8 cellular contexts compared by ENCODE assay signal in the genomic region with DNA sequence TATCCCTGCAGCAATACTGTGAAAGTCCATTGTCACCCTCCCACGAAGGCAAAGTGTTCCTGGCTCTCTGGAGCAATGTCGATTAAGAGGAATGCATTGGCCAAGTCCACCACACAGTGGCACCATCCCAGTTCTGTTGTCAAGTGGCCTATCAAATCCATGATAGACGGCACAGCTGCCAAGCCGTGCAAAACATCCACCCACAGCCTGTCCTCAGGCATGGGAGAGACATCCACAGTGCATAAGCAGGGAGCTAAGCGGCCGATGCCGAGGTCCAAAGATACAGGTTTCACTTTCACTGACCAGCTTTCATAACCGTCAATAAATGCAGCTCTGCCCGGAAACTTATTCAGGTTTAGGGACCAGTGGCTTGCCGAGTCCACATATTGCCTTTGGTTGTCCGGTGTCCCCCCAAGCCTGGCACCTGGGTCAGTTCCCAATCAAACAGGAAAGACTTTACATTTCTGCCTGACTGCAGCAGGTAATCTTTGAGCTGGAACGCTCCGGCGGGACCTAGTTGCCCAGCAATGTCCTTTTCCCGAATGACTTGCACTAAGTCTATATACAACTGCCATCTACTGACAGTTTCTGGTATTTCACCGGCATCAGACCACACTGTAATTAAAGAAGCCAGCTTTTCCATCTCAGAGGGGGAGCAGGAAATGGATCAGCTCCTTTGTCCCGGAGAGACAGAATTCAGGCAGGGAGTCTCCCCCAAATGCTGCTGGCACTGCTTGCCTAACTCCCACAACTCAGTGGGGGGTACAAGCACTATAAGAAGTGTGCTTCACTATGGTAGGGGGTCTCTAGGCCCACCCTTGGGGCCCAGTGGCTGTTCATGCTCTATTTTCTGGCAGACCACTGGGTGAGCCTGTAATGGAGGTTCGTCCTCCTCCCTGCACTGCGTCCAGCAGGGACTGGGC. TPM values are rescaled to one million over a fixed set of nuclear protein-coding genes. Genes with fewer than 3 reads are reported as not detected.
DNase-seq lines count a peak whose midpoint lies in the region; ATAC-seq and TF ChIP-seq lines count a peak whose summit lies in the region.

No MANE protein-coding gene starts in this region.

- no peaks in the 10 kb centered on the region for H3K27me3 Mint-ChIP-seq in CD8-positive, alpha-beta T cell (ENCODE audit: low read depth)
- H3K27me3 Mint-ChIP-seq in naive B cell, result no peaks in the 10 kb centered on the region

- CTCF ChIA-PET in CD8-positive, alpha-beta T cell (lab: Charles Lee), result interaction anchor here (0.5 to 3.0 kb wide), 53 partner anchors 9 to 1197 kb away, joined by 3 to 22 read pairs (median 4); a partner anchor contains a TSS

- no peaks in the 10 kb centered on the region for H3K9me3 ChIP-seq in CD8-positive, alpha-beta T cell (ENCODE audit: low read length)
- H3K9me3 ChIP-seq in subcutaneous abdominal adipose tissue (ENCODE audit: control insufficient read depth in 5 of 5, low read length in 5 of 5), result no peaks in the 10 kb centered on the region

- peak overlapping the region; percentile 50 to 90 (median 73) for H3K9ac ChIP-seq in subcutaneous abdominal adipose tissue (ENCODE audit: low read length in 5 of 5)

- no peak overlapping the region for H3K27ac ChIP-seq in CD8-positive, alpha-beta T cell (ENCODE audit: low read depth, low read length)
- peak overlapping the region; percentile 87 for H3K27ac ChIP-seq in subcutaneous abdominal adipose tissue (ENCODE audit: low read depth, low read length)

- peaks cover 12% of the 10 kb centered on the region for H3K36me3 Mint-ChIP-seq in CD8-positive, alpha-beta T cell
- no peaks in the 10 kb centered on the region for H3K36me3 Mint-ChIP-seq in naive B cell

- no peaks in the 10 kb centered on the region for H3K27me3 ChIP-seq in CD8-positive, alpha-beta T cell (ENCODE audit: insufficient read depth, low read length)
- no peaks in the 10 kb centered on the region for H3K27me3 ChIP-seq in subcutaneous abdominal adipose tissue (ENCODE audit: control insufficient read depth in 5 of 5, insufficient read depth in 4 of 5, low read length in 5 of 5)

- H3K4me3 Mint-ChIP-seq in CD8-positive, alpha-beta T cell, result peak overlapping the region; percentile 90
- H3K4me3 Mint-ChIP-seq in naive B cell, result peak overlapping the region; percentile 79 to 97 (median 91)

- intact Hi-C loops in CD8-positive, alpha-beta T cell (cut with DNase I, micrococcal nuclease), result loop anchor here (1.0 to 10.0 kb wide), 5 partner anchors 104 to 1193 kb away; a partner anchor contains a TSS

- H3K4me1 ChIP-seq in CD8-positive, alpha-beta T cell (ENCODE audit: insufficient read depth, low read length), result peaks cover 17% of the 10 kb centered on the region
- H3K4me1 ChIP-seq in subcutaneous abdominal adipose tissue (ENCODE audit: control insufficient read depth in 5 of 5, insufficient read depth in 5 of 5, low read length in 5 of 5), result peaks cover 2 to 25% (median 22%) of the 10 kb centered on the region in 5 donors

- peak overlapping the region; percentile 39 for H3K4me3 ChIP-seq in CD8-positive, alpha-beta T cell (ENCODE audit: low read depth, low read length)
- peak overlapping the region; percentile 79 to 95 (median 89) for H3K4me3 ChIP-seq in subcutaneous abdominal adipose tissue (ENCODE audit: low read depth in 1 of 5, low read length in 5 of 5)

- H3K27ac Mint-ChIP-seq in CD8-positive, alpha-beta T cell, result peak overlapping the region; percentile 52
- H3K27ac Mint-ChIP-seq in naive B cell, result peak overlapping the region; percentile 15 to 90 (median 66)

- H3K36me3 ChIP-seq in CD8-positive, alpha-beta T cell (ENCODE audit: insufficient read depth, low read length), result no peaks in the 10 kb centered on the region
- peaks cover 0 to 11% (median 7%) of the 10 kb centered on the region in 5 donors for H3K36me3 ChIP-seq in subcutaneous abdominal adipose tissue (ENCODE audit: control insufficient read depth in 5 of 5, insufficient read depth in 5 of 5, low read length in 5 of 5)

- TF ChIP-seq CTCF in CD8-positive, alpha-beta T cell (IDR thresholded peaks at IDR 0.05), result peak; percentile 83
- peak; percentile 59 for TF ChIP-seq CTCF in LNCAP (IDR thresholded peaks at IDR 0.05)

- peaks cover 33% of the 10 kb centered on the region for H3K4me1 Mint-ChIP-seq in CD8-positive, alpha-beta T cell (ENCODE audit: low read depth)
- peaks cover 23 to 41% (median 32%) of the 10 kb centered on the region in 3 donors for H3K4me1 Mint-ChIP-seq in naive B cell

- DNase-seq in CD8-positive, alpha-beta T cell, result peak in 6 of 7 experiments; percentile 32 to 72 (median 56)
- DNase-seq in RKO (ENCODE audit: low spot score) (peak; percentile 92), fibroblast of peridontal ligament (ENCODE audit: extremely low read depth) (peak; percentile 94), naive B cell (peak; percentile 58)
- peak; percentile 15 for DNase-seq in activated T-helper 9 cell treated with anti-CD3 and anti-CD28 coated beads, Interleukin-2, amount 50 U/mL, for 16 hours (ENCODE audit: low read depth)

- POLR2A ChIA-PET in CD8-positive, alpha-beta T cell (lab: Charles Lee), result interaction anchor here (0.9 to 1.6 kb wide), 4 partner anchors 20 to 251 kb away, joined by 3 to 9 read pairs (median 4); a partner anchor contains a TSS

- ATAC-seq in CD8-positive, alpha-beta T cell, result peak; percentile 91
- ATAC-seq in GM21390 (IDR thresholded peaks at IDR 0.05; ENCODE audit: unreplicated experiment) (peak; percentile 83), naive B cell (ENCODE audit: low read depth in 2 of 2) (peak; percentile 78 to 83)

- no peaks in the 10 kb centered on the region for H3K9me3 Mint-ChIP-seq in CD8-positive, alpha-beta T cell
- no peaks in the 10 kb centered on the region for H3K9me3 Mint-ChIP-seq in naive B cell

RNA-seq across cellular contexts. Expression of a gene that starts 6.3 kb away (rescaled TPM):
- total RNA-seq in CD8-positive, alpha-beta T cell, result under 1 TPM; 0.61 to 0.68 TPM
- polyA plus RNA-seq in naive B cell (ENCODE audit: low read depth in 6 of 6), result 1 to 10 TPM in 5 of 6 donors, under 1 TPM in 1; 0.80 to 4.8 (median 3.4) TPM

RNA-seq across cellular contexts. Expression of a gene that starts 20.1 kb away (rescaled TPM):
- 1 to 10 TPM; 1.4 to 1.9 TPM for total RNA-seq in CD8-positive, alpha-beta T cell
- 1 to 10 TPM in 3 of 6 donors, under 1 TPM in 2, not detected in 1; 0.54 to 3.3 (median 1.5) TPM for polyA plus RNA-seq in naive B cell (ENCODE audit: low read depth in 6 of 6)

RNA-seq across cellular contexts. Expression of a gene that starts 43.5 kb away (rescaled TPM):
- total RNA-seq in CD8-positive, alpha-beta T cell, result 1 to 10 TPM; 2.8 to 3.0 TPM
- 1 to 10 TPM; 2.3 to 6.3 (median 3.8) TPM for polyA plus RNA-seq in naive B cell (ENCODE audit: low read depth in 6 of 6)

Comparison
In these comparisons a context has a peak if more than half of its experiments do, and no peak if none do; other contexts are left out.
1. DNase-seq: peak in every context shown above with its lines; median percentile 94 in fibroblast of peridontal ligament; 92 in RKO; 58 in naive B cell; 56 in CD8-positive, alpha-beta T cell; 15 in activated T-helper 9 cell treated with anti-CD3 and anti-CD28 coated beads, Interleukin-2, amount 50 U/mL, for 16 hours.